In the genomic region with DNA sequence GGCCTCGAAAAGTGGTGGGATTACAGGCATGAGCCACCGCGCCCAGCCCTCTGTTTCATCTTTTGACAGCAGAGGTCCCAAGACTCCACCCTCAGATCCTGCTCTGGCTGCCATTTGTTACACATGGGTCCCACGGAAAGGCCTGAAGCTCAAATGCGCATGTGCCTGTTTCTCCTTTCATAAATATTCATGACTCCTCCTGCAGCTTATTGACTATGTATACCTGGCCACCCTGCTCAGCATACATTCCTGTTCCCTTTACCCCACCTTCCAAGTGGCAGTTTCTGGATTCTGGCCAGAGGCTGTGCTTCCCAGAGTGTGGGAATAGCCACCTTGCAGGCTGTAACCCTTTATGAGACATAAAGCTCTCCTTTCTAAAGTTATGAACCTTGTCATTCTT, we compare ENCODE assay signal across 21 cellular contexts. TPM values are rescaled to one million over a fixed set of nuclear protein-coding genes. Genes with fewer than 3 reads are reported as not detected.
A peak's percentile ranks its signal among the peaks of the same experiment; 100 is the strongest.
DNase-seq lines count a peak whose midpoint lies in the region; ATAC-seq, FAIRE-seq and TF ChIP-seq lines count a peak whose summit lies in the region.
"Had no signal": no experiment of that assay in that cellular context is flagged by ENCODE, and none has a peak within 500 bp of the region (broad histone marks: within the 10 kb centered on the region; RNA-seq: fewer than 3 reads in every experiment).

No MANE protein-coding gene starts in this region.

- no peak overlapping the region for H3K4me2 ChIP-seq in HepG2 (ENCODE audit: low read depth, low read length)
- no peak overlapping the region for H3K4me2 ChIP-seq in H1 (ENCODE audit: insufficient read depth in 1 of 2, low read depth in 2 of 2, low read length in 2 of 2)
- H3K4me2 ChIP-seq: BLaER1 treated with 17β-estradiol and CSF1 and Interleukin-3, amounts not matched to agents 10 nM and 100 nM had no signal

- ATAC-seq in HepG2 (no peak), right lobe of liver (no peak), lung (ENCODE audit: insufficient read depth, low FRiP score) (no peak), GM18517 (IDR thresholded peaks at IDR 0.05; ENCODE audit: unreplicated experiment) (no peak), GM19328 (IDR thresholded peaks at IDR 0.05; ENCODE audit: unreplicated experiment) (no peak)
- ATAC-seq: SK-N-SH treated with all-trans-retinoic acid at 6 μM for 48 hours had no signal

- FAIRE-seq in HepG2 (lab: Jason Lieb, UNC) = no peak
- no peak for FAIRE-seq in H1 (lab: Jason Lieb, UNC)
- FAIRE-seq: GM12891 had no signal

- H2BK120ac ChIP-seq in H1 (replicated peaks; ENCODE audit: low read depth, low read length) = no peak overlapping the region

- 98% methylated on average over 5 of the region's 5 CpGs for WGBS in HepG2 (ENCODE audit: low lambda C conversion rate)
- 100% methylated on average over 2 of the region's 5 CpGs for WGBS in right lobe of liver (ENCODE audit: insufficient coverage, low coverage, low lambda C conversion rate, missing lambda C conversion rate)
- 81% methylated on average over 5 of the region's 5 CpGs; no CpG with 5 or more reads in 1 of the 2 experiments for WGBS in H1 (ENCODE audit: extremely low coverage in 1 of 2, insufficient coverage in 1 of 2, insufficient read length in 1 of 2, insufficient replicate concordance in 2 of 2, low coverage in 1 of 2, low lambda C conversion rate in 2 of 2, missing lambda C conversion rate in 1 of 2), 2 experiments
- WGBS in lung, 2 donors = 94 to 95% methylated on average over 5 of the region's 5 CpGs
- WGBS in testis, 2 donors = 85 to 92% methylated on average over 5 of the region's 5 CpGs

- no peak overlapping the region for H3K23ac ChIP-seq in H1 (ENCODE audit: insufficient read length)

- H2AFZ ChIP-seq in HepG2 (ENCODE audit: low read length) (no peak overlapping the region), H1 (ENCODE audit: low read length) (no peak overlapping the region)

- H3K9me3 ChIP-seq in HepG2 (ENCODE audit: low read length) = no peaks in the 10 kb centered on the region
- no peaks in the 10 kb centered on the region for H3K9me3 ChIP-seq in right lobe of liver
- H3K9me3 ChIP-seq in H1 (ENCODE audit: insufficient read depth in 2 of 2, low read depth in 1 of 2, low read length in 1 of 2) = no peaks in the 10 kb centered on the region
- no peaks in the 10 kb centered on the region for H3K9me3 ChIP-seq in lung (ENCODE audit: control insufficient read depth in 2 of 2, insufficient read depth in 1 of 2, low read length in 1 of 2)
- H3K9me3 ChIP-seq in testis = no peaks in the 10 kb centered on the region

- H3K4me1 ChIP-seq in HepG2 (ENCODE audit: insufficient read depth, low read length) = no peaks in the 10 kb centered on the region
- H3K4me1 ChIP-seq in right lobe of liver = no peaks in the 10 kb centered on the region
- 0 out of 7 replicates have a peak, but pooled peaks cover 0 to 2% (median 0%) of the 10 kb centered on the region in 4 experiments for H3K4me1 ChIP-seq in H1 (replicated peaks in 1 of 4; ENCODE audit: control insufficient read depth in 3 of 4, insufficient read depth in 4 of 4, low read length in 3 of 4)
- no peaks in the 10 kb centered on the region for H3K4me1 ChIP-seq in lung (ENCODE audit: control insufficient read depth in 2 of 2, insufficient read depth in 2 of 2, low read length in 2 of 2)
- no peaks in the 10 kb centered on the region for H3K4me1 ChIP-seq in testis

- H3K9ac ChIP-seq in HepG2 (ENCODE audit: insufficient read depth, low read depth, low read length) (no peak overlapping the region), H1 (replicated peaks in 1 of 4; ENCODE audit: extremely low read depth in 1 of 4, low read depth in 3 of 4, low read length in 3 of 4) (no peak overlapping the region)
- H3K9ac ChIP-seq: BLaER1 treated with 17β-estradiol and CSF1 and Interleukin-3, amounts not matched to agents 10 nM and 100 nM had no signal

- DNase-seq in HepG2 (ENCODE audit: low spot score) = no peak
- DNase-seq in right lobe of liver = no peak
- DNase-seq in H1 (ENCODE audit: low read depth in 1 of 2, low spot score in 2 of 2) = no peak
- peak; percentile 42 for DNase-seq in lung (ENCODE audit: low spot score)
- no peak for DNase-seq in SIG-M5 treated with dmso at 0.1 percent for 504 hours (lab: John Stamatoyannopoulos, UW; ENCODE audit: unreplicated experiment)
- DNase-seq in testis = no peak
- DNase-seq: activated CD4-positive, alpha-beta T cell treated with anti-CD3 and anti-CD28 coated beads for 48 hours; activated T-cell treated with anti-CD3 and anti-CD28 coated beads, Interleukin-2, amount 50 U/mL, for 24 hours; glutamatergic neuron; NCI-H1417; NCI-H2107; NCI-H524; posterior cingulate gyrus; stimulated activated CD4-positive, alpha-beta T cell treated with anti-CD3 and anti-CD28 coated beads, Interleukin-15, amount 100 ng/mL, for 24 hours had no signal

- no TSS peak for BruUV-seq in HepG2 (replicated peaks; lab: Mats Ljungman, UMichigan)

- no peaks in the 10 kb centered on the region for H3K79me1 ChIP-seq in H1 (ENCODE audit: low read depth, low read length)

- no peaks in the 10 kb centered on the region for H3K27me3 ChIP-seq in HepG2 (ENCODE audit: control insufficient read depth in 1 of 2, insufficient read depth in 2 of 2, low read length in 2 of 2)
- no peaks in the 10 kb centered on the region for H3K27me3 ChIP-seq in right lobe of liver
- H3K27me3 ChIP-seq in H1 (replicated peaks in 1 of 4; ENCODE audit: control insufficient read depth in 3 of 4, extremely low read depth in 1 of 4, insufficient read depth in 3 of 4, low read length in 3 of 4) = no peaks in the 10 kb centered on the region
- H3K27me3 ChIP-seq in lung (ENCODE audit: control insufficient read depth, insufficient read depth) = no peaks in the 10 kb centered on the region
- H3K27me3 ChIP-seq in testis = no peaks in the 10 kb centered on the region
- H3K27me3 ChIP-seq: BLaER1 treated with 17β-estradiol and CSF1 and Interleukin-3, amounts not matched to agents 10 nM and 100 nM had no signal

- POLR2A ChIA-PET in HepG2 (lab: Yijun Ruan, JAX) (no interaction called here), H1 (lab: Charles Lee; ENCODE audit: partially characterized antibody) (interaction anchor here (0.7 to 1.2 kb wide), 3 partner anchors 109 to 424 kb away, joined by 3 read pairs; partner anchors contain the start of gene NFIL3)

- H3K36me3 ChIP-seq in HepG2 (replicated peaks in 1 of 2; ENCODE audit: control insufficient read depth in 1 of 2, insufficient read depth in 2 of 2, low read length in 2 of 2) (peaks cover 4 to 21% of the 10 kb centered on the region in 2 experiments), right lobe of liver (no peaks in the 10 kb centered on the region), H1 (ENCODE audit: control insufficient read depth in 2 of 4, insufficient read depth in 4 of 4, low read length in 3 of 4) (peaks cover 0 to 2% (median 0%) of the 10 kb centered on the region in 4 experiments; a peak in 2 of 8 replicates), lung (ENCODE audit: control insufficient read depth in 2 of 2, insufficient read depth in 2 of 2, low read length in 2 of 2) (peaks cover 2 to 4% of the 10 kb centered on the region in 2 donors), testis (ENCODE audit: low read depth, missing control alignments) (no peaks in the 10 kb centered on the region)

- no peak overlapping the region for H2BK12ac ChIP-seq in H1 (ENCODE audit: low read depth, low read length)

- H3K14ac ChIP-seq in H1 (ENCODE audit: insufficient read length) = no peak overlapping the region

- H4K20me1 ChIP-seq in HepG2 (ENCODE audit: insufficient read depth, low read length) (no peaks in the 10 kb centered on the region), H1 (replicated peaks in 1 of 2; ENCODE audit: control insufficient read depth in 1 of 2, insufficient read depth in 2 of 2, low read length in 2 of 2) (no peaks in the 10 kb centered on the region)
- H4K20me1 ChIP-seq: BLaER1 treated with 17β-estradiol and CSF1 and Interleukin-3, amounts not matched to agents 10 nM and 100 nM had no signal

- no peak overlapping the region for H4K91ac ChIP-seq in H1 (replicated peaks; ENCODE audit: insufficient read length, low read length)

- H3K4ac ChIP-seq in H1 (replicated peaks; ENCODE audit: insufficient read length, low read depth, low read length) = no peak overlapping the region

- in situ Hi-C loops in HepG2 (cut with HindIII; ENCODE audit: extremely low pct_ligation_motif_present, low pct_unique_long_range_greater_than_20kb) = no loop called here

- TF ChIP-seq CTCF in HepG2 (CRISPR knock-in tag; IDR thresholded peaks at IDR 0.05) (no peak), right lobe of liver (IDR thresholded peaks at IDR 0.05) (no peak), H1 (IDR thresholded peaks at IDR 0.05; ENCODE audit: control extremely low read depth in 1 of 3, insufficient read depth in 1 of 3, low read depth in 1 of 3, low read length in 3 of 3) (no peak), lung (IDR thresholded peaks at IDR 0.05; ENCODE audit: control extremely low read depth, extremely low read depth) (no peak), testis (IDR thresholded peaks at IDR 0.05) (no peak)

- TF ChIP-seq RAD21 in HepG2 (CRISPR knock-in tag; IDR thresholded peaks at IDR 0.05) (no peak), H1 (IDR thresholded peaks at IDR 0.05 in 1 of 2, conservative IDR thresholded peaks at IDR 0.05 in 1 of 2; ENCODE audit: low read depth in 2 of 2, low read length in 2 of 2) (peak in 1 of 2 experiments; percentile 28; a peak in 2 of 4 replicates)

- intact Hi-C loops in HepG2 (cut with micrococcal nuclease; ENCODE audit: unreplicated experiment) = no loop called here
- intact Hi-C loops in right lobe of liver (cut with DNase I) = no loop called here
- intact Hi-C loops in testis (cut with DNase I; ENCODE audit: low total_unique reads) = no loop called here

- H3K23me2 ChIP-seq in H1 (ENCODE audit: low read depth, low read length) = no peaks in the 10 kb centered on the region

- H3K56ac ChIP-seq in H1 (replicated peaks; ENCODE audit: insufficient read length, low read depth, low read length) = no peak overlapping the region

- no peak overlapping the region for H2BK15ac ChIP-seq in H1 (ENCODE audit: low read length)

- H3K79me2 ChIP-seq in HepG2 (ENCODE audit: insufficient read depth, low read length) (no peaks in the 10 kb centered on the region), H1 (ENCODE audit: control insufficient read depth in 1 of 2, insufficient read depth in 2 of 2, low read length in 2 of 2) (no peaks in the 10 kb centered on the region; a peak in 1 of 4 replicates)

- no peak overlapping the region for H3K27ac ChIP-seq in HepG2 (ENCODE audit: extremely low read length, insufficient read depth, low read length)
- H3K27ac ChIP-seq in right lobe of liver = no peak overlapping the region
- H3K27ac ChIP-seq in H1 (ENCODE audit: low read depth, low read length) = no peak overlapping the region
- H3K27ac ChIP-seq in lung (ENCODE audit: low read depth in 1 of 2, low read length in 1 of 2) = no peak overlapping the region
- H3K27ac ChIP-seq in testis = no peak overlapping the region
- H3K27ac ChIP-seq: BLaER1 treated with 17β-estradiol and CSF1 and Interleukin-3, amounts not matched to agents 10 nM and 100 nM; epithelial cell of prostate; RWPE1 had no signal

- CTCF ChIA-PET in HepG2 (lab: Yijun Ruan, JAX; ENCODE audit: low intra/inter-chr PET ratio, low total read pairs) (no interaction called here), H1 (lab: Charles Lee; ENCODE audit: partially characterized antibody) (interaction anchor here (0.6 to 1.2 kb wide), 4 partner anchors 38 to 399 kb away, joined by 3 to 4 read pairs (median 3); no protein-coding TSS in a partner anchor)

- H3K18ac ChIP-seq in H1 (ENCODE audit: extremely low read depth, low read length) = no peak overlapping the region

- no peak overlapping the region for H2AK5ac ChIP-seq in H1 (ENCODE audit: low read depth, low read length)

- no peak for TF ChIP-seq EP300 in HepG2 (IDR thresholded peaks at IDR 0.05; ENCODE audit: low read depth in 2 of 2, low read length in 2 of 2)
- TF ChIP-seq EP300 in HepG2 (CRISPR knock-in tag; IDR thresholded peaks at IDR 0.05; ENCODE audit: borderline replicate concordance) = no peak
- TF ChIP-seq EP300 in H1 (IDR thresholded peaks at IDR 0.05; ENCODE audit: borderline replicate concordance in 1 of 2, low read depth in 2 of 2, low read length in 2 of 2) = no peak

- H2BK5ac ChIP-seq in H1 (ENCODE audit: low read depth, low read length) = no peak overlapping the region

- H3K4me3 ChIP-seq in HepG2 (replicated peaks in 1 of 3; ENCODE audit: insufficient read depth in 1 of 3, low read depth in 2 of 3, low read length in 3 of 3) (no peak overlapping the region), right lobe of liver (no peak overlapping the region), H1 (ENCODE audit: extremely low read depth in 1 of 4, insufficient read depth in 2 of 4, low read depth in 3 of 4, low read length in 4 of 4) (no peak overlapping the region), lung (no peak overlapping the region), testis (no peak overlapping the region)
- H3K4me3 ChIP-seq: BLaER1 treated with 17β-estradiol and CSF1 and Interleukin-3, amounts not matched to agents 10 nM and 100 nM had no signal

- no peak overlapping the region for H4K8ac ChIP-seq in H1 (ENCODE audit: extremely low read depth, insufficient read depth, low read length)

- TF ChIP-seq POLR2A in HepG2 (IDR thresholded peaks at IDR 0.05; ENCODE audit: insufficient read depth in 1 of 2, low read depth in 2 of 2, low read length in 2 of 2) (no peak), right lobe of liver (IDR thresholded peaks at IDR 0.05) (no peak), H1 (IDR thresholded peaks at IDR 0.05; ENCODE audit: control extremely low read depth in 1 of 2, low read depth in 2 of 2, low read length in 2 of 2) (no peak), testis (IDR thresholded peaks at IDR 0.05) (no peak)

- H4K5ac ChIP-seq in H1 (ENCODE audit: insufficient read length, low read depth, low read length) = no peak overlapping the region

- H2BK20ac ChIP-seq in H1 (ENCODE audit: low read length) = no peak overlapping the region

RNA-seq across cellular contexts. Expression of gene AUH, which starts 46.5 kb away (rescaled TPM):
- 31.9 and 35.7 TPM in 2 replicates for total RNA-seq in HepG2 (2016; rRNA removed; fragmentation: Illumina TruSeq; extraction: Trizol)
- total RNA-seq in HepG2 (2016; cell fraction: cytosol; rRNA removed; fragmentation: Illumina TruSeq; extraction: Trizol; ENCODE audit: low read depth) = 8.8 and 9.3 TPM in 2 replicates
- 35.1 and 35.8 TPM in 2 replicates for total RNA-seq in HepG2 (2016; cell fraction: insoluble cytoplasmic fraction; rRNA removed; fragmentation: Illumina TruSeq; extraction: Trizol)
- 12.0 and 14.2 TPM in 2 replicates for total RNA-seq in HepG2 (2016; cell fraction: membrane; rRNA removed; fragmentation: Illumina TruSeq; extraction: Trizol)
- total RNA-seq in HepG2 (2016; cell fraction: nucleus; rRNA removed; fragmentation: Illumina TruSeq; extraction: Trizol) = 36.5 and 38.2 TPM in 2 replicates
- 20.7 and 25.8 TPM in 2 replicates for polyA plus RNA-seq in HepG2 (2011; rRNA removed)
- polyA plus RNA-seq in HepG2 (2011; cell fraction: cytosol; rRNA removed) = 13.1 and 18.4 TPM in 2 replicates
- 45.4 and 46.7 TPM in 2 replicates for polyA plus RNA-seq in HepG2 (2011; cell fraction: nucleus; rRNA removed)
- polyA plus RNA-seq in HepG2 (2012) = 43.3 and 56.0 TPM in 2 replicates
- polyA plus RNA-seq in HepG2 (2016; cell fraction: cytosol; fragmentation: Illumina TruSeq; extraction: Trizol; ENCODE audit: low read depth) = 5.2 and 6.3 TPM in 2 replicates
- 36.1 and 36.2 TPM in 2 replicates for polyA plus RNA-seq in HepG2 (2016; cell fraction: insoluble cytoplasmic fraction; fragmentation: Illumina TruSeq; extraction: Trizol; ENCODE audit: low read depth)
- polyA plus RNA-seq in HepG2 (2016; cell fraction: membrane; fragmentation: Illumina TruSeq; extraction: Trizol; ENCODE audit: low read depth) = 8.4 and 9.7 TPM in 2 replicates
- polyA plus RNA-seq in HepG2 (2016; cell fraction: nucleus; fragmentation: Illumina TruSeq; extraction: Trizol; ENCODE audit: insufficient read depth, low read depth) = 31.0 and 33.2 TPM in 2 replicates
- polyA minus RNA-seq in HepG2 (2011; rRNA and poly(A)+ RNA removed; ENCODE audit: low replicate concordance) = 2.2 and 5.5 TPM in 2 replicates
- polyA minus RNA-seq in HepG2 (2011; cell fraction: cytosol; rRNA and poly(A)+ RNA removed) = 8.7 and 13.5 TPM in 2 replicates
- 115 and 125 TPM in 2 replicates for polyA minus RNA-seq in HepG2 (2011; cell fraction: nucleus; rRNA and poly(A)+ RNA removed)
- 10 to 100 TPM; 12.0 to 22.4 (median 18.4) TPM for total RNA-seq in right lobe of liver
- total RNA-seq in H1 (2021; fragmentation: NEBNext Ultra II Directional; extraction: Animal tissue kit (Norgen Biotek cat#: 25700)) = 21.9 and 22.1 TPM in 2 replicates
- 5.8 and 6.2 TPM in 2 replicates for polyA plus RNA-seq in H1 (2011; rRNA removed)
- 13.9 TPM for polyA plus RNA-seq in H1 (2011; cell fraction: cytosol; rRNA removed)
- 15.6 TPM for polyA plus RNA-seq in H1 (2011; cell fraction: nucleus; rRNA removed)
- 12.5 to 22.2 TPM (median 14.3 TPM) in 4 replicates for polyA plus RNA-seq in H1 (2012, experiment 1 of 2)
- 3.0 TPM for polyA plus RNA-seq in H1 (2012, experiment 2 of 2)
- 12.1 TPM for polyA plus RNA-seq in H1 (2013, experiment 1 of 2)
- 11.0 TPM for polyA plus RNA-seq in H1 (2013, experiment 2 of 2)
- polyA minus RNA-seq in H1 (2011; rRNA and poly(A)+ RNA removed) = 4.2 and 4.6 TPM in 2 replicates
- polyA minus RNA-seq in H1 (2011; cell fraction: cytosol; rRNA and poly(A)+ RNA removed) = 7.5 TPM
- polyA minus RNA-seq in H1 (2011; cell fraction: nucleus; rRNA and poly(A)+ RNA removed) = 29.9 TPM
- 10 to 100 TPM; 15.4 to 76.8 TPM for total RNA-seq in lung
- 10 to 100 TPM; 10.5 to 17.0 TPM for polyA plus RNA-seq in lung
- 10 to 100 TPM; 31.7 to 33.9 TPM for total RNA-seq in testis
- 9.1 TPM for polyA plus RNA-seq in testis (ENCODE audit: insufficient read depth, low read depth, low replicate concordance)
